Comparison of ENCODE assay signal across 8 cellular contexts in the genomic region with DNA sequence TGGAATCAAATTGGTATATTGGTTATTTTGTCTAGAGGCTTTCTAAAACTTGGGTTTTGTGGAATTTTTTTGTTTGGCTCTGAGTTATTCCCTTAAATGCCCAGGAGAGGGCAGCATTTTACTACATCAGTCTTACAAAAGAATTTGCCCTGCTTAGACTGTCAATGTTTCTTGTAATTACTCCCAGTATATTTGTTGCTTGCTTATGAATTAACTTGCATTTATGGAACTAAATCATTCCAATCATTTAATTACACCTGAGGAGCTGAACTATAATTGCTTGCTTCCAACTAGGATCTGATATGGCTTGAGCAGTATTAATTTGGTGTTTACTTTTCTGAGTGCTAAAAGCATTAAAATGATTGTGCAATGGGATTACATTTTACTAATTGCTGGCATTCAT. TPM values are rescaled to one million over a fixed set of nuclear protein-coding genes. Genes with fewer than 3 reads are reported as not detected.
DNase-seq lines count a peak whose midpoint lies in the region; ATAC-seq and TF ChIP-seq lines count a peak whose summit lies in the region.

No MANE protein-coding gene starts in this region.

- peak; percentile 84 for TF ChIP-seq CTCF in osteocyte (IDR thresholded peaks at IDR 0.05)

- no peak overlapping the region for H3K27ac Mint-ChIP-seq in osteocyte (ENCODE audit: unreplicated experiment)

- peak; percentile 47 for DNase-seq in GM03348 (ENCODE audit: low spot score)
- DNase-seq in KG1 (lab: John Stamatoyannopoulos, UW) = peak; percentile 4
- DNase-seq in OCI-M1 (lab: John Stamatoyannopoulos, UW) = peak; percentile 62
- peak; percentile 58 to 70 for DNase-seq in erythroblast (lab: John Stamatoyannopoulos, UW)
- no peak for DNase-seq in osteocyte (ENCODE audit: extremely low spot score, unreplicated experiment)
- no peak for DNase-seq in NK-92 (lab: John Stamatoyannopoulos, UW; ENCODE audit: unreplicated experiment)

- no peak overlapping the region for H3K4me3 Mint-ChIP-seq in osteocyte (ENCODE audit: unreplicated experiment)

- TF ChIP-seq POLR2A in erythroblast (IDR thresholded peaks at IDR 0.05; ENCODE audit: low read length) = no peak

- peaks cover 1% of the 10 kb centered on the region for H3K4me1 Mint-ChIP-seq in osteocyte (ENCODE audit: unreplicated experiment)

- no peaks in the 10 kb centered on the region for H3K27me3 Mint-ChIP-seq in osteocyte (ENCODE audit: unreplicated experiment)

- no peaks in the 10 kb centered on the region for H3K36me3 Mint-ChIP-seq in osteocyte (ENCODE audit: unreplicated experiment)

- no peak for ATAC-seq in HG03039 (IDR thresholded peaks at IDR 0.05; ENCODE audit: unreplicated experiment)
- no peak for ATAC-seq in HG03135 (IDR thresholded peaks at IDR 0.05; ENCODE audit: unreplicated experiment)

- H3K9me3 Mint-ChIP-seq in osteocyte (ENCODE audit: unreplicated experiment) = no peaks in the 10 kb centered on the region

RNA-seq across cellular contexts. Expression of a gene that starts 48.7 kb away (rescaled TPM):
- total RNA-seq in osteocyte = 14.6 and 17.2 TPM in 2 replicates

Comparison
In these comparisons a context has a peak if more than half of its experiments do, and no peak if none do; other contexts are left out.
1. DNase-seq: peak in GM03348 (single experiment), KG1 (single experiment), OCI-M1 (single experiment) and erythroblast (2 of 2); none in osteocyte (single experiment) and NK-92 (single experiment).